Comparison of ENCODE assay signal across 21 cellular contexts in the genomic region with DNA sequence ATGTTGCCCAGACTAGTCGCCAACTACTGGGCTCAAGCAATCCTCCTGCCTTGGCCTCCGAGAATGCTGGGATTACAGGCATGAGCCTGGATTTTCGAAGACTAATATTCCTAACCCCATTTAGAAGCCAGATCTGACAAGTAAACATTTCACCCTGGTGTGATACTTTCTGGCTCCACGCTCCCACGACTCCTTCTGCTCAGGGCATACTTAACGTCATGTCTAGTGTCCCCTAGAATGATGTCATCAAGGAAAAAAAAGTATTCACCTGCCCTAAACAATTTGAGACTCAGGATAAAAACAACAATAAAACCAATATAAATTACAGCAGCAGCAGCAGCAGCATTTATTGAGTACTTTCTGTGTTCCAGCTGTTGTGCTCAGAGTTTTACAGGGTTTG. TPM values are rescaled to one million over a fixed set of nuclear protein-coding genes. Genes with fewer than 3 reads are reported as not detected.
DNase-seq lines count a peak whose midpoint lies in the region; ATAC-seq and TF ChIP-seq lines count a peak whose summit lies in the region.
"Had no signal": no experiment of that assay in that cellular context is flagged by ENCODE, and none has a peak within 500 bp of the region (broad histone marks: within the 10 kb centered on the region; RNA-seq: fewer than 3 reads in every experiment).

No MANE protein-coding gene starts in this region.

- peak overlapping the region; percentile 96 to 97 for H3K27ac ChIP-seq in ascending aorta

- H3K4me2 ChIP-seq in skeletal muscle satellite cell (ENCODE audit: low read length), result peak overlapping the region; percentile 24

- H3K9me3 ChIP-seq in ascending aorta, result no peaks in the 10 kb centered on the region
- H3K9me3 ChIP-seq in skeletal muscle satellite cell (replicated peaks; ENCODE audit: low read length), result no peaks in the 10 kb centered on the region

- H3K9me3 Mint-ChIP-seq in activated CD4-positive, alpha-beta memory T cell treated with anti-CD3 and anti-CD28 coated beads for 36 hours, result peaks cover 5% of the 10 kb centered on the region
- peaks cover 4% of the 10 kb centered on the region for H3K9me3 Mint-ChIP-seq in activated naive CD8-positive, alpha-beta T cell treated with anti-CD3 and anti-CD28 coated beads for 36 hours

- H3K4me3 Mint-ChIP-seq in activated CD4-positive, alpha-beta memory T cell treated with anti-CD3 and anti-CD28 coated beads for 36 hours, result no peak overlapping the region
- no peak overlapping the region for H3K4me3 Mint-ChIP-seq in activated naive CD8-positive, alpha-beta T cell treated with anti-CD3 and anti-CD28 coated beads for 36 hours
- H3K4me3 Mint-ChIP-seq: activated CD8-positive, alpha-beta memory T cell treated with anti-CD3 and anti-CD28 coated beads, Interleukin-2, amount 10 ng/mL, durations not matched to agents 7 days and 5 days; CD4-positive, alpha-beta memory T cell; naive thymus-derived CD8-positive, alpha-beta T cell had no signal

- TF ChIP-seq CTCF in ascending aorta (IDR thresholded peaks at IDR 0.05), result no peak

- no peaks in the 10 kb centered on the region for H3K36me3 ChIP-seq in ascending aorta
- no peaks in the 10 kb centered on the region for H3K36me3 ChIP-seq in skeletal muscle satellite cell (ENCODE audit: insufficient read depth, low read length)

- no peaks in the 10 kb centered on the region for H3K27me3 ChIP-seq in ascending aorta
- H3K27me3 ChIP-seq in skeletal muscle satellite cell (ENCODE audit: control insufficient read depth, insufficient read depth, low read length), result no peaks in the 10 kb centered on the region

- H3K27me3 Mint-ChIP-seq in activated CD4-positive, alpha-beta memory T cell treated with anti-CD3 and anti-CD28 coated beads for 36 hours, result peaks cover 7% of the 10 kb centered on the region
- peaks cover 18% of the 10 kb centered on the region for H3K27me3 Mint-ChIP-seq in activated naive CD8-positive, alpha-beta T cell treated with anti-CD3 and anti-CD28 coated beads for 36 hours
- H3K27me3 Mint-ChIP-seq: progenitor cell of endocrine pancreas had no signal

- H3K4me1 ChIP-seq in ascending aorta, result peaks cover 10 to 45% of the 10 kb centered on the region in 2 donors
- peaks cover 35% of the 10 kb centered on the region for H3K4me1 ChIP-seq in skeletal muscle satellite cell (ENCODE audit: control insufficient read depth, insufficient read depth, low read length)

- no peak overlapping the region for H3K27ac Mint-ChIP-seq in activated CD4-positive, alpha-beta memory T cell treated with anti-CD3 and anti-CD28 coated beads for 36 hours
- H3K27ac Mint-ChIP-seq in activated naive CD8-positive, alpha-beta T cell treated with anti-CD3 and anti-CD28 coated beads for 36 hours, result no peak overlapping the region
- H3K27ac Mint-ChIP-seq: activated CD8-positive, alpha-beta memory T cell treated with anti-CD3 and anti-CD28 coated beads, Interleukin-2, amount 10 ng/mL, durations not matched to agents 7 days and 5 days; CD4-positive, alpha-beta memory T cell; naive thymus-derived CD8-positive, alpha-beta T cell; progenitor cell of endocrine pancreas had no signal

- no peak overlapping the region for H3K4me3 ChIP-seq in ascending aorta
- peak overlapping the region; percentile 22 for H3K4me3 ChIP-seq in skeletal muscle satellite cell (ENCODE audit: low read length)
- H3K4me3 ChIP-seq: lung had no signal

- peaks cover 3% of the 10 kb centered on the region for H3K36me3 Mint-ChIP-seq in activated CD4-positive, alpha-beta memory T cell treated with anti-CD3 and anti-CD28 coated beads for 36 hours
- no peaks in the 10 kb centered on the region for H3K36me3 Mint-ChIP-seq in activated naive CD8-positive, alpha-beta T cell treated with anti-CD3 and anti-CD28 coated beads for 36 hours

- no peaks in the 10 kb centered on the region for H3K4me1 Mint-ChIP-seq in activated CD4-positive, alpha-beta memory T cell treated with anti-CD3 and anti-CD28 coated beads for 36 hours (ENCODE audit: low read depth)
- H3K4me1 Mint-ChIP-seq in activated naive CD8-positive, alpha-beta T cell treated with anti-CD3 and anti-CD28 coated beads for 36 hours, result no peaks in the 10 kb centered on the region
- H3K4me1 Mint-ChIP-seq: activated CD8-positive, alpha-beta memory T cell treated with anti-CD3 and anti-CD28 coated beads, Interleukin-2, amount 10 ng/mL, durations not matched to agents 7 days and 5 days; CD4-positive, alpha-beta memory T cell had no signal

- H3K9ac ChIP-seq in skeletal muscle satellite cell (ENCODE audit: low read depth, low read length), result peak overlapping the region; percentile 73

- CTCF ChIA-PET in activated CD4-positive, alpha-beta memory T cell treated with anti-CD3 and anti-CD28 coated beads for 36 hours (lab: Charles Lee), result no interaction called here

- intact Hi-C loops in ascending aorta (cut with DNase I), result no loop called here
- intact Hi-C loops in activated CD4-positive, alpha-beta memory T cell treated with anti-CD3 and anti-CD28 coated beads for 36 hours (cut with micrococcal nuclease), result no loop called here

- ATAC-seq in GM19395 (IDR thresholded peaks at IDR 0.05; ENCODE audit: unreplicated experiment), result no peak
- ATAC-seq: activated CD8-positive, alpha-beta memory T cell treated with anti-CD3 and anti-CD28 coated beads, Interleukin-2, amount 10 ng/mL, durations not matched to agents 7 days and 5 days; naive thymus-derived CD8-positive, alpha-beta T cell; Right ventricle myocardium inferior had no signal

- POLR2A ChIA-PET in activated CD4-positive, alpha-beta memory T cell treated with anti-CD3 and anti-CD28 coated beads for 36 hours (lab: Charles Lee), result no interaction called here

- DNase-seq in HCEC 1CT (peak; percentile 22), ascending aorta (ENCODE audit: low spot score in 2 of 2) (no peak), iris pigment epithelial cell (ENCODE audit: low read depth) (peak; percentile 41)
- no peak for DNase-seq in activated CD4-positive, alpha-beta memory T cell treated with anti-CD3 and anti-CD28 coated beads for 36 hours
- no peak for DNase-seq in effector CD4-positive, alpha-beta T cell
- no peak for DNase-seq in activated naive CD8-positive, alpha-beta T cell treated with anti-CD3 and anti-CD28 coated beads for 36 hours
- DNase-seq: activated CD4-positive, CD25-positive, alpha-beta regulatory T cell; activated CD8-positive, alpha-beta memory T cell treated with anti-CD3 and anti-CD28 coated beads, Interleukin-2, amount 10 ng/mL, durations not matched to agents 7 days and 5 days; activated gamma-delta T cell; CD4-positive, alpha-beta memory T cell; cortex of kidney; DMS79 treated with DMSO at 0.1 percent for 48 hours; naive thymus-derived CD8-positive, alpha-beta T cell; NCI-H1694 treated with DMSO at 0.1 percent for 48 hours had no signal

RNA-seq across cellular contexts. Expression of a gene that starts 13.2 kb away (rescaled TPM):
- 71.3 TPM for total RNA-seq in ascending aorta
- total RNA-seq in skeletal muscle satellite cell (2012; rRNA removed), result 71.7 and 83.9 TPM in 2 replicates
- not detected for total RNA-seq in activated CD4-positive, alpha-beta memory T cell treated with anti-CD3 and anti-CD28 coated beads for 36 hours
- total RNA-seq in activated naive CD8-positive, alpha-beta T cell treated with anti-CD3 and anti-CD28 coated beads for 36 hours, result under 1 TPM in 1 of 2 experiments, not detected in 1; 0.06 TPM
- total RNA-seq: CD4-positive, alpha-beta memory T cell; HT-29; naive thymus-derived CD8-positive, alpha-beta T cell; progenitor cell of endocrine pancreas had no signal

RNA-seq across cellular contexts. Expression of a gene that starts 57.0 kb away (rescaled TPM):
- 1.2 TPM for total RNA-seq in ascending aorta
- 1.7 and 4.8 TPM in 2 replicates for total RNA-seq in skeletal muscle satellite cell (2012; rRNA removed)
- 1 to 10 TPM; 4.6 to 7.8 TPM for total RNA-seq in activated CD4-positive, alpha-beta memory T cell treated with anti-CD3 and anti-CD28 coated beads for 36 hours
- total RNA-seq in activated naive CD8-positive, alpha-beta T cell treated with anti-CD3 and anti-CD28 coated beads for 36 hours, result 1 to 10 TPM; 2.9 to 5.0 TPM

RNA-seq across cellular contexts. Expression of a gene that starts 57.6 kb away (rescaled TPM):
- not detected for total RNA-seq in ascending aorta
- 21.4 TPM in 1 of 2 replicates, not detected in the other for total RNA-seq in skeletal muscle satellite cell (2012; rRNA removed)
- not detected for total RNA-seq in activated CD4-positive, alpha-beta memory T cell treated with anti-CD3 and anti-CD28 coated beads for 36 hours
- not detected for total RNA-seq in activated naive CD8-positive, alpha-beta T cell treated with anti-CD3 and anti-CD28 coated beads for 36 hours
- total RNA-seq: CD4-positive, alpha-beta memory T cell; HT-29; naive thymus-derived CD8-positive, alpha-beta T cell; T-helper 2 cell treated with Interferon-gamma antibody and Interleukin-4, amounts not matched to agents 100 ng/mL and 5 ng/mL, for 36 hours had no signal

Comparison
In these comparisons a context has a peak if more than half of its experiments do, and no peak if none do; other contexts are left out.
1. DNase-seq: peak in HCEC 1CT (single experiment) and iris pigment epithelial cell (single experiment); none in ascending aorta (0 of 2), activated CD4-positive, alpha-beta memory T cell treated with anti-CD3 and anti-CD28 coated beads for 36 hours (single experiment), effector CD4-positive, alpha-beta T cell (single experiment) and activated naive CD8-positive, alpha-beta T cell treated with anti-CD3 and anti-CD28 coated beads for 36 hours (single experiment).
2. RNA of a gene that starts 13.2 kb away (total RNA-seq): 71.3 TPM in ascending aorta (single experiment); 0.06 TPM in activated naive CD8-positive, alpha-beta T cell treated with anti-CD3 and anti-CD28 coated beads for 36 hours and not detected in activated CD4-positive, alpha-beta memory T cell treated with anti-CD3 and anti-CD28 coated beads for 36 hours; every median in the first group is over 10 times any median in the second.